8 cellular contexts compared by ENCODE assay signal in the genomic region with DNA sequence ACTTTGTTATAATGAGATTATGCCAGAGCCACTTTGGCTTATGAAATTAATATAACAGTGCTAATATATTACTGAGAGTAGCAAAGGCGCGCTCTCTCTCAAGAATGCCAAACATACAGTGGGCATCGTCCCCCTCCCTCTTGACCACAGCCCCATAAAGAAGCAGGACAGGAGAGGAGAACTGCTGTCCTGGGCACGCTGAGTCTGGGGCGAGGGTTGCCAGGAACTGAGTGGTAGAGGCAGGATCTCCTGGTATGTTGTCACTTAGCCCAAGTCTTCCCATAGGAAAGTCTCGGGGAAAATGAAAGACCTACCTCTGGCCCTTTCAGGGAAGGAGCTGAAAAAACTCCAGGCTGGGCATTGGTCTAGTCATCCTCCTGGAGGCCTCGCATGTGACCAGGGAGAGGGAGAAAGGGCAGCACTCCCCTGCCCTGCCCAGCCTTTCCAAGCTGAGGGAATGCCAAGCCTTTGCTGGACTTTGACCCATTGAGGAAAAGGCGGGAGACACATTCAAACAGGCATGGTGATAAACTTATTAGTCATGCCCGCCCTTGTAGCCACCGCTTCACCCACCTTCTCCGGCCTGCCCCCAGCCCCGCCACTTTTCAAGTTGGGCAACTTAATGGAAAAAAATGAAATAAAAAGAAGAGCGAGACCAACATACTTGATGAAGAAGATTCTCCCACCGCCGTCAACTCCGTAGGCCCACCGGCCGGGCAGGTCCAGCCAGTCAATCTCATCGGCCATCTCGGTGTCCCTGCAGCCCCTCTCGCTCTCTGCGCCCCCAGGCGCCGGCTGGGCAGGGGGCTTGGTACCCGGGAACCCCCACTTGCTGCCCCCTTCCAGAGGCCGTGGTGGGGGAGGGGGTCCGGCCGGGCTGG. TPM values are rescaled to one million over a fixed set of nuclear protein-coding genes. Genes with fewer than 3 reads are reported as not detected.
DNase-seq lines count a peak whose midpoint lies in the region; ATAC-seq and TF ChIP-seq lines count a peak whose summit lies in the region.

No MANE protein-coding gene starts in this region.

- no peaks in the 10 kb centered on the region for H3K36me3 ChIP-seq in SK-N-MC (ENCODE audit: insufficient read depth, low read length)
- H3K36me3 ChIP-seq in heart right ventricle, result no peaks in the 10 kb centered on the region
- H3K36me3 ChIP-seq in parathyroid adenoma (ENCODE audit: control insufficient read depth, insufficient read depth, low read length), result no peaks in the 10 kb centered on the region

- WGBS in heart right ventricle, 2 donors, result 62 to 66% methylated on average over 28 of the region's 28 CpGs

- H3K4me1 ChIP-seq in heart right ventricle, result peaks cover 0 to 22% (median 13%) of the 10 kb centered on the region in 9 donors
- H3K4me1 ChIP-seq in parathyroid adenoma, result no peaks in the 10 kb centered on the region

- H3K9me3 ChIP-seq in SK-N-MC (ENCODE audit: low read depth, low read length) (no peaks in the 10 kb centered on the region), heart right ventricle (no peaks in the 10 kb centered on the region), parathyroid adenoma (ENCODE audit: control insufficient read depth, low read length) (no peaks in the 10 kb centered on the region)

- H3K79me2 ChIP-seq in parathyroid adenoma, result no peaks in the 10 kb centered on the region

- H3K9ac ChIP-seq in SK-N-MC (ENCODE audit: insufficient read length) (no peak overlapping the region), parathyroid adenoma (no peak overlapping the region)

- ATAC-seq in heart right ventricle (peak in 4 of 8 donors; percentile 24 to 38 (median 31)), HG02571 (IDR thresholded peaks at IDR 0.05; ENCODE audit: unreplicated experiment) (no peak), HG03025 (IDR thresholded peaks at IDR 0.05; ENCODE audit: low FRiP score, unreplicated experiment) (no peak)

- in situ Hi-C loops in Caki2 (cut with HindIII; ENCODE audit: low pct_unique_long_range_greater_than_20kb, low sequenced_read_pairs), result no loop called here

- peak; percentile 95 for DNase-seq in Caki2 (ENCODE audit: low read depth)
- DNase-seq in SK-N-MC (ENCODE audit: low read depth, low spot score), result no peak
- no peak for DNase-seq in heart right ventricle
- DNase-seq in NCI-H1092 treated with DMSO at 0.1 percent for 48 hours (lab: John Stamatoyannopoulos, UW), result no peak
- DNase-seq in NCI-H1417 treated with DMSO at 0.1 percent for 48 hours (lab: John Stamatoyannopoulos, UW), result no peak

- no peak for TF ChIP-seq CTCF in heart right ventricle (IDR thresholded peaks at IDR 0.05)
- TF ChIP-seq CTCF in parathyroid adenoma (IDR thresholded peaks at IDR 0.05), result no peak

- H2AFZ ChIP-seq in parathyroid adenoma, result peak overlapping the region; percentile 82

- H3K27me3 ChIP-seq in heart right ventricle (peaks cover 0 to 78% (median 41%) of the 10 kb centered on the region in 7 donors), parathyroid adenoma (ENCODE audit: control insufficient read depth, insufficient read depth, low read length) (no peaks in the 10 kb centered on the region)

- peak overlapping the region; percentile 74; the same call in 1 of the 2 replicates for H3K4me3 ChIP-seq in SK-N-MC
- H3K4me3 ChIP-seq in heart right ventricle, result peak overlapping the region in 9 of 10 donors; percentile 27 to 77 (median 51)
- peak overlapping the region; percentile 53 for H3K4me3 ChIP-seq in parathyroid adenoma (ENCODE audit: low read depth, low read length)

- H3K4me2 ChIP-seq in parathyroid adenoma (ENCODE audit: low read length), result peak overlapping the region; percentile 96

- H3K27ac ChIP-seq in SK-N-MC (no peak overlapping the region), heart right ventricle (no peak overlapping the region), parathyroid adenoma (no peak overlapping the region)

- intact Hi-C loops in heart right ventricle (cut with DNase I), result loop anchor here in 1 of 10 donors (5.0 kb wide), 1 partner anchor 215 kb away; no protein-coding TSS in a partner anchor

RNA-seq across cellular contexts. Expression of a gene that starts 17.4 kb away (rescaled TPM):
- total RNA-seq in Caki2 (2014; rRNA removed; shearing (Covaris generic); ENCODE audit: low replicate concordance), result 20.8 and 36.3 TPM in 2 replicates
- 10 to 100 TPM in 9 of 10 donors, 1 to 10 TPM in 1; 4.8 to 34.9 (median 19.2) TPM for total RNA-seq in heart right ventricle
- 10 to 100 TPM in 1 of 2 donors, 1 to 10 TPM in 1; 3.3 to 18.2 TPM for polyA plus RNA-seq in heart right ventricle

RNA-seq across cellular contexts. Expression of a gene that starts 34.5 kb away (rescaled TPM):
- total RNA-seq in Caki2 (2014; rRNA removed; shearing (Covaris generic); ENCODE audit: low replicate concordance), result 22.6 and 26.1 TPM in 2 replicates
- 10 to 100 TPM; 18.1 to 47.3 (median 22.5) TPM for total RNA-seq in heart right ventricle
- polyA plus RNA-seq in heart right ventricle, result 10 to 100 TPM in 1 of 2 donors, 1 to 10 TPM in 1; 8.4 to 13.0 TPM
